ENCODE assay signal across 33 cellular contexts in genomic region chr22:32536352-32536751, GRCh38.
"Had no signal": no experiment of that assay in that cellular context is flagged by ENCODE, and none has a peak within 500 bp of the region (broad histone marks: within the 10 kb centered on the region; RNA-seq: fewer than 3 reads in every experiment).

No MANE protein-coding gene starts in this region.

- H3K27me3 ChIP-seq: heart right ventricle, ovary, testis, transverse colon had no signal

- DNase-seq: activated CD4-positive, alpha-beta T cell treated with anti-CD3 and anti-CD28 coated beads for 36 hours; activated CD4-positive, CD25-positive, alpha-beta regulatory T cell; activated effector memory CD4-positive, alpha-beta T cell treated with Interleukin-2 at 50 U/mL for 16 hours; activated naive CD4-positive, alpha-beta T cell treated with Interleukin-2 at 50 U/mL for 16 hours; activated T-cell treated with anti-CD3 and anti-CD28 coated beads for 4 hours; anterior cingulate cortex; dermis blood vessel endothelial cell; effector CD4-positive, alpha-beta T cell; esophagus squamous epithelium; foreskin melanocyte; heart right ventricle; kidney glomerular epithelial cell; lower lobe of right lung; mesendoderm; mucosa of descending colon; ovary; stimulated activated CD4-positive, alpha-beta T cell treated with anti-CD3 and anti-CD28 coated beads, Interleukin-12 subunit alpha, Interleukin-12 subunit beta, amount 100 ng/mL, for 4 hours; stimulated activated CD4-positive, alpha-beta T cell treated with anti-CD3 and anti-CD28 coated beads, Interleukin-4, amount 100 ng/mL, for 1 hour; stimulated activated naive CD8-positive, alpha-beta T cell treated with anti-CD3 and anti-CD28 coated beads, Interleukin-15, Interleukin-2, amounts not matched to agents 100 U/mL and 50 U/mL, for 24 hours; testis; transverse colon had no signal

- H3K36me3 Mint-ChIP-seq: activated naive CD8-positive, alpha-beta T cell had no signal

- H3K27ac Mint-ChIP-seq: activated CD4-positive, alpha-beta T cell treated with anti-CD3 and anti-CD28 coated beads for 36 hours; activated naive CD8-positive, alpha-beta T cell; nephron; progenitor cell of endocrine pancreas; T-helper 2 cell treated with Interferon-gamma antibody and Interleukin-4, amounts not matched to agents 5 μg/mL and 100 μg/mL, for 36 hours had no signal

- H3K4me3 Mint-ChIP-seq: activated CD4-positive, alpha-beta T cell treated with anti-CD3 and anti-CD28 coated beads for 36 hours; activated naive CD8-positive, alpha-beta T cell; central memory CD8-positive, alpha-beta T cell; nephron; T-helper 2 cell treated with Interferon-gamma antibody and Interleukin-4, amounts not matched to agents 5 μg/mL and 100 μg/mL, for 36 hours had no signal

- H3K9me3 ChIP-seq: esophagus squamous epithelium, lower lobe of right lung, mucosa of descending colon, neutrophil, ovary, testis, transverse colon had no signal

- H3K36me3 ChIP-seq: esophagus squamous epithelium, heart right ventricle, lower lobe of right lung, neutrophil, ovary, transverse colon had no signal

- H3K4me1 Mint-ChIP-seq: activated CD4-positive, alpha-beta T cell treated with anti-CD3 and anti-CD28 coated beads for 36 hours; central memory CD8-positive, alpha-beta T cell had no signal

- FAIRE-seq: bronchial epithelial cell, colon had no signal

- H3K27ac ChIP-seq: epithelial cell of prostate, lower lobe of right lung, neutrophil, ovary, transverse colon had no signal

- H3K9me3 Mint-ChIP-seq: central memory CD8-positive, alpha-beta T cell; T-helper 2 cell treated with Interferon-gamma antibody and Interleukin-4, amounts not matched to agents 5 μg/mL and 100 μg/mL, for 36 hours had no signal

- H3K4me3 ChIP-seq: esophagus squamous epithelium, heart right ventricle, lower lobe of right lung, mucosa of descending colon, ovary, skin epidermis, testis, transverse colon had no signal

- ATAC-seq: activated CD4-positive, alpha-beta T cell treated with anti-CD3 and anti-CD28 coated beads for 36 hours; heart right ventricle; left lobe of liver; lower lobe of right lung; mucosa of descending colon; sciatic nerve; stimulated activated naive CD8-positive, alpha-beta T cell treated with anti-CD3 and anti-CD28 coated beads, Interleukin-15, Interleukin-2, amounts not matched to agents 100 U/mL and 50 U/mL, for 24 hours had no signal

- H3K27me3 Mint-ChIP-seq: activated naive CD8-positive, alpha-beta T cell; progenitor cell of endocrine pancreas had no signal
